11 cellular contexts compared by ENCODE assay signal in genomic region chr6:53115113-53115512, GRCh38. TPM values are rescaled to one million over a fixed set of nuclear protein-coding genes. Genes with fewer than 3 reads are reported as not detected.
"Had no signal": no experiment of that assay in that cellular context is flagged by ENCODE, and none has a peak within 500 bp of the region (broad histone marks: within the 10 kb centered on the region; RNA-seq: fewer than 3 reads in every experiment).

No MANE protein-coding gene starts in this region.

- H3K27ac ChIP-seq: HL-60 had no signal

- H3K4me2 ChIP-seq: GM23338 had no signal

- H3K4me3 Mint-ChIP-seq: GM23338, H9, HFFc6 had no signal

- H3K4me3 ChIP-seq: GM23338, K562 had no signal

- H3K27ac Mint-ChIP-seq: GM23338, H9, HFFc6 had no signal

- DNase-seq: H9, HCEC 1CT, HFFc6, IMR-90, Kasumi-1, KG1 had no signal

- H2AFZ ChIP-seq: GM23338 had no signal

RNA-seq across cellular contexts. Expression of gene GCM1, which starts 33.5 kb away (rescaled TPM):
- total RNA-seq: GM23338, H1, H9, HFFc6, HT1080, IMR-90, K562 had no signal
- polyA plus RNA-seq: GM23338, H1, IMR-90, K562 had no signal
